29 cellular contexts compared by ENCODE assay signal in the genomic region with DNA sequence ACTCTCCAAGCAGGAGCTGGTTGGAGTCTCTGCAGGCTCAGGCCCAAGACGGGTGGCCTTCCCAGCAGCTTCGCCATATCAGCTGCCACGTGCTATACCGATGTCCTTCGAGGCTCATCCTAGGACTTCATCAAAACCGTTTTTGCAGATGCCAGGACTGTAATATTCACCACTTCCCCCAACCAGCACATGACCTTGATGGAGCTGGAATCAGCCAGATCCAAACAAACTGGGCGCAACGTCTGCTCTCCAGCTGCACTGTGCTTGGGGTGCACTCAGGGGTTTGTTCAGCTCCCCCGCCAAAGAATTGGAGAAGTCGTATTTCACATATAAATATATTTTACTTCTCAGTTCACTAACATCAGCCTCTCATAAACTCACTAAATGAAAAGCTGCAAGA.
"Had no signal": no experiment of that assay in that cellular context is flagged by ENCODE, and none has a peak within 500 bp of the region (broad histone marks: within the 10 kb centered on the region; RNA-seq: fewer than 3 reads in every experiment).

No MANE protein-coding gene starts in this region.

- H2AFZ ChIP-seq: parathyroid adenoma had no signal

- H3K36me3 Mint-ChIP-seq: natural killer cell treated with Interleukin-12 subunit alpha and Interleukin-12 subunit beta and Interleukin-15 and Interleukin-18, amount 100 ng/mL, for 72 hours; stimulated activated effector memory CD8-positive, alpha-beta T cell treated with anti-CD3 and anti-CD28 coated beads, Interleukin-12 subunit alpha, Interleukin-12 subunit beta, amount 100 ng/mL, for 72 hours; stimulated activated naive B cell treated with anti-CD40 and anti-IgM and Interleukin-4, amounts not matched to agents 10 μg/mL and 1 μg/mL and 100 μg/mL, for 72 hours had no signal

- H3K4me1 ChIP-seq: parathyroid adenoma, psoas muscle, right lobe of liver, sigmoid colon, thyroid gland had no signal

- FAIRE-seq: small intestine, urothelium cell line had no signal

- H3K9ac ChIP-seq: parathyroid adenoma had no signal

- H3K79me2 ChIP-seq: parathyroid adenoma had no signal

- H3K4me3 ChIP-seq: psoas muscle, right lobe of liver, sigmoid colon, stomach, thoracic aorta, thyroid gland, tibial nerve, upper lobe of left lung, vagina had no signal

- H3K4me1 Mint-ChIP-seq: stimulated activated effector memory CD8-positive, alpha-beta T cell treated with anti-CD3 and anti-CD28 coated beads, Interleukin-12 subunit alpha, Interleukin-12 subunit beta, amount 100 ng/mL, for 72 hours had no signal

- H3K27ac ChIP-seq: neutrophil, parathyroid adenoma, psoas muscle, right lobe of liver, sigmoid colon, stomach, thoracic aorta, thyroid gland, tibial nerve, upper lobe of left lung, vagina had no signal

- H3K9me3 Mint-ChIP-seq: natural killer cell treated with Interleukin-12 subunit alpha and Interleukin-12 subunit beta and Interleukin-15 and Interleukin-18, amount 100 ng/mL, for 72 hours; neural crest cell; stimulated activated effector memory CD8-positive, alpha-beta T cell treated with anti-CD3 and anti-CD28 coated beads, Interleukin-12 subunit alpha, Interleukin-12 subunit beta, amount 100 ng/mL, for 72 hours; stimulated activated naive B cell treated with anti-CD40 and anti-IgM and Interleukin-4, amounts not matched to agents 10 μg/mL and 1 μg/mL and 100 μg/mL, for 72 hours; stimulated activated naive CD8-positive, alpha-beta T cell treated with anti-CD3 and anti-CD28 coated beads, Interleukin-15, Interleukin-2, amounts not matched to agents 100 ng/mL and 50 ng/mL, for 24 hours had no signal

- H3K27ac Mint-ChIP-seq: natural killer cell treated with Interleukin-12 subunit alpha and Interleukin-12 subunit beta and Interleukin-15 and Interleukin-18, amount 100 ng/mL, for 72 hours; nephron progenitor cell; progenitor cell of endocrine pancreas; stimulated activated effector memory CD8-positive, alpha-beta T cell treated with anti-CD3 and anti-CD28 coated beads, Interleukin-12 subunit alpha, Interleukin-12 subunit beta, amount 100 ng/mL, for 72 hours; stimulated activated naive B cell treated with anti-CD40 and anti-IgM and Interleukin-4, amounts not matched to agents 10 μg/mL and 1 μg/mL and 100 μg/mL, for 72 hours; stimulated activated naive CD8-positive, alpha-beta T cell treated with anti-CD3 and anti-CD28 coated beads, Interleukin-15, Interleukin-2, amounts not matched to agents 100 ng/mL and 50 ng/mL, for 24 hours had no signal

- H3K36me3 ChIP-seq: neutrophil, right lobe of liver, sigmoid colon, stomach, thoracic aorta, thyroid gland, tibial nerve, upper lobe of left lung, vagina had no signal

- ATAC-seq: psoas muscle; right cardiac atrium; right lobe of liver; stimulated activated effector memory CD8-positive, alpha-beta T cell treated with anti-CD3 and anti-CD28 coated beads, Interleukin-12 subunit alpha, Interleukin-12 subunit beta, amount 100 ng/mL, for 72 hours; stimulated activated naive B cell treated with anti-CD40 and anti-IgM and Interleukin-4, amounts not matched to agents 10 μg/mL and 1 μg/mL and 100 μg/mL, for 72 hours had no signal

- H3K4me3 Mint-ChIP-seq: natural killer cell treated with Interleukin-12 subunit alpha and Interleukin-12 subunit beta and Interleukin-15 and Interleukin-18, amount 100 ng/mL, for 72 hours; nephron progenitor cell; neural crest cell; stimulated activated effector memory CD8-positive, alpha-beta T cell treated with anti-CD3 and anti-CD28 coated beads, Interleukin-12 subunit alpha, Interleukin-12 subunit beta, amount 100 ng/mL, for 72 hours; stimulated activated naive B cell treated with anti-CD40 and anti-IgM and Interleukin-4, amounts not matched to agents 10 μg/mL and 1 μg/mL and 100 μg/mL, for 72 hours; stimulated activated naive CD8-positive, alpha-beta T cell treated with anti-CD3 and anti-CD28 coated beads, Interleukin-15, Interleukin-2, amounts not matched to agents 100 ng/mL and 50 ng/mL, for 24 hours had no signal

- DNase-seq: nephron progenitor cell; nucleus accumbens; posterior cingulate gyrus; psoas muscle; right cardiac atrium; right lobe of liver; sigmoid colon; small intestine; stimulated activated CD4-positive, alpha-beta T cell treated with anti-CD3 and anti-CD28 coated beads, Interleukin-15, amount 100 ng/mL, for 24 hours; stimulated activated CD4-positive, alpha-beta T cell treated with anti-CD3 and anti-CD28 coated beads, Interleukin-2, amount 100 ng/mL, for 24 hours; stimulated activated CD4-positive, alpha-beta T cell treated with anti-CD3 and anti-CD28 coated beads, Interleukin-2, amount 100 ng/mL, for 48 hours; stimulated activated CD4-positive, alpha-beta T cell treated with anti-CD3 and anti-CD28 coated beads, Interleukin-4, amount 100 ng/mL, for 24 hours; stimulated activated naive B cell treated with anti-CD40 and anti-IgM and Interleukin-4, amounts not matched to agents 10 μg/mL and 1 μg/mL and 100 μg/mL, for 72 hours; stimulated activated naive CD4-positive, alpha-beta T cell treated with Interleukin-2 at 50 U/mL for 16 hours; stomach; thyroid gland; trophoblast cell; upper lobe of left lung had no signal

- H3K9me3 ChIP-seq: neutrophil, psoas muscle, right lobe of liver, sigmoid colon, stomach, thoracic aorta, thyroid gland, tibial nerve, upper lobe of left lung, vagina had no signal

- H3K27me3 ChIP-seq: right lobe of liver, sigmoid colon, thyroid gland, upper lobe of left lung, vagina had no signal
